8 cellular contexts compared by ENCODE assay signal in the genomic region with DNA sequence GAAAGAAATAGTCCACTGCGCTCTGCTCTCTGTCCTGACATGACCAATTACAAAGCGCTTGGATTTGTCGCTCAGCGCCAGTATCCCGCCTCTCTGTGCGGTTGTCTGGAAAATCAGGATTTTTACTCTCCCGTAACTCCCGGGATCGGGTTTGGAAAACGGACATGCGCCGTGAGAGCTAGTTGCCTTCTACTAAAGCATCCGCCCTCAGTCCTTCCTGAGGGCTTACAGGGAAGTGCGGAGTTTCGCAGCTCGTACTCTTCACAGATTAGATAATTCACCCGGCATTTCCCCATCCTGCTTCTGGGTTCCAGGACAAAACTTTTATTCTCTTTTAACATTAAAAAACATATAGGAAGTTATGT. TPM values are rescaled to one million over a fixed set of nuclear protein-coding genes. Genes with fewer than 3 reads are reported as not detected.
DNase-seq lines count a peak whose midpoint lies in the region; ATAC-seq and TF ChIP-seq lines count a peak whose summit lies in the region.

No MANE protein-coding gene starts in this region.

- peak overlapping the region; percentile 93 to 98 for H3K4me3 Mint-ChIP-seq in stimulated activated naive CD8-positive, alpha-beta T cell treated with anti-CD3 and anti-CD28 coated beads, Interleukin-15, amount 100 ng/mL, for 72 hours

- no peaks in the 10 kb centered on the region for H3K36me3 ChIP-seq in neural cell (ENCODE audit: insufficient read depth, low read length)

- H2AFZ ChIP-seq in neural cell (ENCODE audit: low read depth, low read length) = peak overlapping the region; percentile 71

- H3K79me2 ChIP-seq in neural cell (replicated peaks; ENCODE audit: insufficient read depth, low read length) = peaks cover 19% of the 10 kb centered on the region

- no peaks in the 10 kb centered on the region for H3K27me3 Mint-ChIP-seq in stimulated activated naive CD8-positive, alpha-beta T cell treated with anti-CD3 and anti-CD28 coated beads, Interleukin-15, amount 100 ng/mL, for 72 hours

- H3K27me3 ChIP-seq in neural cell (ENCODE audit: insufficient read depth, low read depth, low read length) = no peaks in the 10 kb centered on the region

- H3K9me3 Mint-ChIP-seq in stimulated activated naive CD8-positive, alpha-beta T cell treated with anti-CD3 and anti-CD28 coated beads, Interleukin-15, amount 100 ng/mL, for 72 hours = no peaks in the 10 kb centered on the region

- H3K4me2 ChIP-seq in neural cell (ENCODE audit: low read length) = peak overlapping the region; percentile 27

- TF ChIP-seq RAD21 in neural cell (conservative IDR thresholded peaks at IDR 0.05) = no peak

- H3K9ac ChIP-seq in neural cell (ENCODE audit: low read length) = peak overlapping the region; percentile 87

- DNase-seq in EH (ENCODE audit: low read depth) (peak; percentile 99), H4 (ENCODE audit: low spot score) (peak; percentile 97), LoVo (ENCODE audit: low spot score) (peak; percentile 97), foreskin fibroblast (peak; percentile 99)
- DNase-seq in activated effector memory CD4-positive, alpha-beta T cell treated with anti-CD3 and anti-CD28 coated beads, Interleukin-2, amount 50 U/mL, for 16 hours = peak; percentile 91
- DNase-seq in stimulated activated naive CD8-positive, alpha-beta T cell treated with anti-CD3 and anti-CD28 coated beads, Interleukin-15, amount 100 ng/mL, for 72 hours = peak; percentile 71 to 84

- H3K27ac Mint-ChIP-seq in stimulated activated naive CD8-positive, alpha-beta T cell treated with anti-CD3 and anti-CD28 coated beads, Interleukin-15, amount 100 ng/mL, for 72 hours = peak overlapping the region; percentile 97 to 99

- peak; percentile 49 for ATAC-seq in stimulated activated naive CD8-positive, alpha-beta T cell treated with anti-CD3 and anti-CD28 coated beads, Interleukin-15, amount 100 ng/mL, for 72 hours

- H3K4me1 Mint-ChIP-seq in stimulated activated naive CD8-positive, alpha-beta T cell treated with anti-CD3 and anti-CD28 coated beads, Interleukin-15, amount 100 ng/mL, for 72 hours = peaks cover 42% of the 10 kb centered on the region

- TF ChIP-seq POLR2A in Raji (IDR thresholded peaks at IDR 0.05; ENCODE audit: insufficient read depth, low read depth, low read length) = peak; percentile 83

- H3F3A ChIP-seq in neural cell (ENCODE audit: insufficient read depth, low read length, poor library complexity, severe bottlenecking) = no peaks in the 10 kb centered on the region

- H3K4me3 ChIP-seq in foreskin fibroblast (ENCODE audit: low read depth in 1 of 2, low read length in 2 of 2) = peak overlapping the region; percentile 67 to 91
- peak overlapping the region; percentile 87 for H3K4me3 ChIP-seq in neural cell (ENCODE audit: low read length)

- H3K9me3 ChIP-seq in neural cell (ENCODE audit: low read length) = no peaks in the 10 kb centered on the region

- H4K20me1 ChIP-seq in neural cell (ENCODE audit: insufficient read depth) = no peaks in the 10 kb centered on the region

- H3K27ac ChIP-seq in neural cell (ENCODE audit: low read length) = peak overlapping the region; percentile 87

- TF ChIP-seq CTCF in foreskin fibroblast (IDR thresholded peaks at IDR 0.05; ENCODE audit: low read depth, low read length) (no peak), neural cell (IDR thresholded peaks at IDR 0.05; ENCODE audit: poor library complexity, severe bottlenecking) (no peak)

- TF ChIP-seq EP300 in neural cell (conservative IDR thresholded peaks at IDR 0.05; ENCODE audit: poor library complexity, severe bottlenecking) = no peak

- no peaks in the 10 kb centered on the region for H3K9me2 ChIP-seq in neural cell (ENCODE audit: insufficient read depth, low read length)

TF ChIP-seq in neural cell, 6 proteins besides CTCF, POLR2A, EP300 and RAD21:
- TF ChIP-seq POLR2AphosphoS5 (IDR thresholded peaks at IDR 0.05) = peak; percentile 89
- TF ChIP-seq, protein P1, sequence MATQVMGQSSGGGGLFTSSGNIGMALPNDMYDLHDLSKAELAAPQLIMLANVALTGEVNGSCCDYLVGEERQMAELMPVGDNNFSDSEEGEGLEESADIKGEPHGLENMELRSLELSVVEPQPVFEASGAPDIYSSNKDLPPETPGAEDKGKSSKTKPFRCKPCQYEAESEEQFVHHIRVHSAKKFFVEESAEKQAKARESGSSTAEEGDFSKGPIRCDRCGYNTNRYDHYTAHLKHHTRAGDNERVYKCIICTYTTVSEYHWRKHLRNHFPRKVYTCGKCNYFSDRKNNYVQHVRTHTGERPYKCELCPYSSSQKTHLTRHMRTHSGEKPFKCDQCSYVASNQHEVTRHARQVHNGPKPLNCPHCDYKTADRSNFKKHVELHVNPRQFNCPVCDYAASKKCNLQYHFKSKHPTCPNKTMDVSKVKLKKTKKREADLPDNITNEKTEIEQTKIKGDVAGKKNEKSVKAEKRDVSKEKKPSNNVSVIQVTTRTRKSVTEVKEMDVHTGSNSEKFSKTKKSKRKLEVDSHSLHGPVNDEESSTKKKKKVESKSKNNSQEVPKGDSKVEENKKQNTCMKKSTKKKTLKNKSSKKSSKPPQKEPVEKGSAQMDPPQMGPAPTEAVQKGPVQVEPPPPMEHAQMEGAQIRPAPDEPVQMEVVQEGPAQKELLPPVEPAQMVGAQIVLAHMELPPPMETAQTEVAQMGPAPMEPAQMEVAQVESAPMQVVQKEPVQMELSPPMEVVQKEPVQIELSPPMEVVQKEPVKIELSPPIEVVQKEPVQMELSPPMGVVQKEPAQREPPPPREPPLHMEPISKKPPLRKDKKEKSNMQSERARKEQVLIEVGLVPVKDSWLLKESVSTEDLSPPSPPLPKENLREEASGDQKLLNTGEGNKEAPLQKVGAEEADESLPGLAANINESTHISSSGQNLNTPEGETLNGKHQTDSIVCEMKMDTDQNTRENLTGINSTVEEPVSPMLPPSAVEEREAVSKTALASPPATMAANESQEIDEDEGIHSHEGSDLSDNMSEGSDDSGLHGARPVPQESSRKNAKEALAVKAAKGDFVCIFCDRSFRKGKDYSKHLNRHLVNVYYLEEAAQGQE (IDR thresholded peaks at IDR 0.05; ENCODE audit: borderline replicate concordance) = peak; percentile 87
- TF ChIP-seq MXI1 (conservative IDR thresholded peaks at IDR 0.05; ENCODE audit: poor library complexity, severe bottlenecking) = no peak
- no peak for TF ChIP-seq TAF1 (IDR thresholded peaks at IDR 0.05; ENCODE audit: low read depth)
- no peak for TF ChIP-seq SMC3 (conservative IDR thresholded peaks at IDR 0.05; ENCODE audit: poor library complexity)
- no peak for TF ChIP-seq EZH2 (IDR thresholded peaks at IDR 0.05; ENCODE audit: borderline replicate concordance, insufficient read depth, low read length, poor library complexity, severe bottlenecking)

RNA-seq across cellular contexts. Expression of a gene that starts 0.4 kb away (rescaled TPM):
- total RNA-seq in H4 (2014; rRNA removed; shearing (Covaris generic)) = 7.5 and 14.1 TPM in 2 replicates
- polyA plus RNA-seq in neural cell = 28.0 and 29.6 TPM in 2 replicates
- 16.1 and 21.0 TPM in 2 replicates for polyA minus RNA-seq in neural cell

RNA-seq across cellular contexts. Expression of a gene that starts 0.7 kb away (rescaled TPM):
- total RNA-seq in H4 (2014; rRNA removed; shearing (Covaris generic)) = 4.7 and 5.2 TPM in 2 replicates
- polyA plus RNA-seq in neural cell = 6.4 and 8.2 TPM in 2 replicates
- 12.9 and 16.6 TPM in 2 replicates for polyA minus RNA-seq in neural cell

Comparison
In these comparisons a context has a peak if more than half of its experiments do, and no peak if none do; other contexts are left out.
1. Peak in every context shown above with its lines: DNase-seq, ATAC-seq, H3K4me3 ChIP-seq and H3K27ac ChIP-seq.